Comparison of ENCODE assay signal across 32 cellular contexts in genomic region chr10:131086094-131086493, GRCh38.
"Had no signal": no experiment of that assay in that cellular context is flagged by ENCODE, and none has a peak within 500 bp of the region (broad histone marks: within the 10 kb centered on the region; RNA-seq: fewer than 3 reads in every experiment).

No MANE protein-coding gene starts in this region.

- H3K4me2 ChIP-seq: PC-9 had no signal

- ATAC-seq: activated CD4-positive, alpha-beta T cell treated with anti-CD3 and anti-CD28 coated beads for 36 hours; activated CD8-positive, alpha-beta T cell treated with anti-CD3 and anti-CD28 coated beads, Interleukin-2, amount 10 ng/mL, durations not matched to agents 7 days and 5 days; activated naive CD8-positive, alpha-beta T cell treated with anti-CD3 and anti-CD28 coated beads, Interleukin-2, amount 50 U/mL, for 24 hours; Right ventricle myocardium inferior; SK-N-SH treated with all-trans-retinoic acid at 6 μM for 48 hours had no signal

- DNase-seq: activated CD4-positive, alpha-beta T cell treated with anti-CD3 and anti-CD28 coated beads for 36 hours; activated CD4-positive, alpha-beta T cell treated with anti-CD3 and anti-CD28 coated beads, Interleukin-2, amount 10 ng/mL, durations not matched to agents 7 days and 5 days; activated CD4-positive, alpha-beta T cell treated with anti-CD3 and anti-CD28 coated beads, Interleukin-2, amount 50 U/mL, for 48 hours; activated CD8-positive, alpha-beta T cell treated with anti-CD3 and anti-CD28 coated beads, Interleukin-2, amount 10 ng/mL, durations not matched to agents 7 days and 5 days; activated naive CD4-positive, alpha-beta T cell treated with anti-CD3 and anti-CD28 coated beads, Interleukin-2, amount 10 ng/mL, durations not matched to agents 7 days and 5 days; activated naive CD8-positive, alpha-beta T cell treated with anti-CD3 and anti-CD28 coated beads, Interleukin-2, amount 50 U/mL, for 24 hours; activated T-cell treated with anti-CD3 and anti-CD28 coated beads, Interleukin-2, amount 50 U/mL, for 24 hours; aorta; brain microvascular endothelial cell; KG1; MM.1S; NCI-H1092 treated with DMSO at 0.1 percent for 48 hours; NCI-H1417; NCI-H146; NCI-H187; NCI-H2029 treated with DMSO at 0.1 percent for 48 hours; NCI-H2107; NCI-H2171; NCI-H510A; NCI-H526; NCI-H748 treated with DMSO at 0.1 percent for 48 hours; NK-92 treated with Interleukin-12 subunit alpha and Interleukin-12 subunit beta, amount 100 ng/mL, for 24 hours; PC-9; SIG-M5; T-helper 1 cell; T-helper 2 cell; T1000 had no signal

- H2AFZ ChIP-seq: PC-9 had no signal

- H3K27ac ChIP-seq: brain microvascular endothelial cell, PC-9, RWPE1 had no signal

- FAIRE-seq: RCC 7860, TTC549 had no signal

- H3K27me3 ChIP-seq: brain microvascular endothelial cell had no signal

- H3K36me3 ChIP-seq: brain microvascular endothelial cell had no signal

- H3K4me3 ChIP-seq: PC-9 had no signal
